In the genomic region with DNA sequence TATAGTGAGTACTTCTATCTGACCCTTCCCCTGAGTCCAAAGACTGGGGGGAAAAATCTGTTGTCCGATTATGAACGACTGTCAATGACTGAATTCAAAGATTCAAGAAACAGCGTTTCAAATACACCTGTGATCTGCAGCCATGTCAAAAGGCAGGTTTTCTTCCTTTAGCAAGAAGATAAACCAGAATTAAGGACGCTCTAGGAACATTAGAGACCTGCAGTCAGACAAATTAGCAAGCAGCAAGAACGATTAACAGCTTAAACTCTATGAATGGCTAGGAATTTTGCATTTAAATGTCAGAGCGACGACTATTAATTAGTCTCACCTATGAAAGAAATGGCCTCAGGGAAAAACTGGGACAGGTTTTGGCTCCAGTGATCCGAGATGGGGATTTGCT, we compare ENCODE assay signal across 8 cellular contexts. TPM values are rescaled to one million over a fixed set of nuclear protein-coding genes. Genes with fewer than 3 reads are reported as not detected.
A peak's percentile ranks its signal among the peaks of the same experiment; 100 is the strongest.
DNase-seq lines count a peak whose midpoint lies in the region; ATAC-seq, FAIRE-seq and TF ChIP-seq lines count a peak whose summit lies in the region.

No MANE protein-coding gene starts in this region.

- CTCF ChIA-PET in HepG2 (lab: Yijun Ruan, JAX; ENCODE audit: low intra/inter-chr PET ratio, low total read pairs) = no interaction called here

- peaks cover 51% of the 10 kb centered on the region for H4K20me1 ChIP-seq in HepG2 (ENCODE audit: insufficient read depth, low read length)

- H3K9me3 Mint-ChIP-seq in activated CD4-positive, alpha-beta T cell treated with anti-CD3 and anti-CD28 coated beads, Interleukin-2, amount 10 ng/mL, durations not matched to agents 24 days and 14 days = no peaks in the 10 kb centered on the region

- intact Hi-C loops in activated CD4-positive, alpha-beta T cell treated with anti-CD3 and anti-CD28 coated beads, Interleukin-2, amount 10 ng/mL, durations not matched to agents 24 days and 14 days (cut with micrococcal nuclease) = loop anchor here (5.0 kb wide), 1 partner anchor 512 kb away; no protein-coding TSS in a partner anchor
- intact Hi-C loops in ascending aorta (cut with DNase I) = loop anchor here (5.0 to 10.0 kb wide), 4 partner anchors 123 to 1205 kb away; a partner anchor contains a TSS
- intact Hi-C loops in HepG2 (cut with micrococcal nuclease; ENCODE audit: unreplicated experiment) = loop anchor here (10.0 kb wide), 2 partner anchors 295 to 355 kb away; a partner anchor contains a TSS

- no peak for TF ChIP-seq RAD21 in HepG2 (CRISPR knock-in tag; IDR thresholded peaks at IDR 0.05)

- H3K27ac ChIP-seq in ascending aorta (peak overlapping the region; percentile 100), HepG2 (ENCODE audit: extremely low read length, insufficient read depth, low read length) (peak overlapping the region; percentile 99), temporal lobe (ENCODE audit: low read depth, low read length) (peak overlapping the region; percentile 79)

- H3K4me1 ChIP-seq in ascending aorta = peaks cover 9 to 25% of the 10 kb centered on the region in 2 donors
- peaks cover 48% of the 10 kb centered on the region for H3K4me1 ChIP-seq in HepG2 (ENCODE audit: insufficient read depth, low read length)

- H3K36me3 ChIP-seq in ascending aorta = peaks cover 0 to 26% of the 10 kb centered on the region in 2 donors
- H3K36me3 ChIP-seq in HepG2 (replicated peaks in 1 of 2; ENCODE audit: control insufficient read depth in 1 of 2, insufficient read depth in 2 of 2, low read length in 2 of 2) = peaks cover 8 to 26% of the 10 kb centered on the region in 2 experiments

- POLR2A ChIA-PET in HepG2 (lab: Yijun Ruan, JAX) = interaction anchor here (1.6 to 10.6 kb wide), 2 partner anchors 29 kb away, joined by 6 to 430 read pairs; no protein-coding TSS in a partner anchor

- H3K79me2 ChIP-seq in HepG2 (ENCODE audit: insufficient read depth, low read length) = peaks cover 56% of the 10 kb centered on the region

- in situ Hi-C loops in HepG2 (cut with HindIII; ENCODE audit: extremely low pct_ligation_motif_present, low pct_unique_long_range_greater_than_20kb) = loop anchor here (5.0 kb wide), 2 partner anchors 42 to 177 kb away; a partner anchor contains a TSS

- H3K27me3 Mint-ChIP-seq in activated CD4-positive, alpha-beta T cell treated with anti-CD3 and anti-CD28 coated beads, Interleukin-2, amount 10 ng/mL, durations not matched to agents 24 days and 14 days = no peaks in the 10 kb centered on the region

- ATAC-seq in HepG2 = no peak

- peak overlapping the region; percentile 93 for H3K27ac Mint-ChIP-seq in activated CD4-positive, alpha-beta T cell treated with anti-CD3 and anti-CD28 coated beads, Interleukin-2, amount 10 ng/mL, durations not matched to agents 24 days and 14 days

- TF ChIP-seq POLR2A in HepG2 (IDR thresholded peaks at IDR 0.05; ENCODE audit: insufficient read depth in 1 of 2, low read depth in 2 of 2, low read length in 2 of 2) = no peak

- DNase-seq in activated CD4-positive, alpha-beta T cell treated with anti-CD3 and anti-CD28 coated beads, Interleukin-2, amount 10 ng/mL, durations not matched to agents 24 days and 14 days = no peak
- no peak for DNase-seq in activated CD4-positive, alpha-beta T cell treated with anti-CD3 and anti-CD28 coated beads, Interleukin-2, amount 50 U/mL, for 1 hour
- DNase-seq in ascending aorta (ENCODE audit: low spot score in 2 of 2) (no peak), HepG2 (ENCODE audit: low spot score) (no peak), GOT3 (lab: John Stamatoyannopoulos, UW) (no peak), RKO (ENCODE audit: low spot score) (no peak), GM19239 (ENCODE audit: insufficient read length, low spot score) (no peak)

- H3K36me3 Mint-ChIP-seq in activated CD4-positive, alpha-beta T cell treated with anti-CD3 and anti-CD28 coated beads, Interleukin-2, amount 10 ng/mL, durations not matched to agents 24 days and 14 days (ENCODE audit: low read depth) = peaks cover 50% of the 10 kb centered on the region

- no peak for TF ChIP-seq EP300 in HepG2 (IDR thresholded peaks at IDR 0.05; ENCODE audit: low read depth in 2 of 2, low read length in 2 of 2)
- no peak for TF ChIP-seq EP300 in HepG2 (CRISPR knock-in tag; IDR thresholded peaks at IDR 0.05; ENCODE audit: borderline replicate concordance)

- peak overlapping the region; percentile 94 for H3K4me2 ChIP-seq in HepG2 (ENCODE audit: low read depth, low read length)

- no peaks in the 10 kb centered on the region for H3K27me3 ChIP-seq in ascending aorta
- peaks cover 0 to 9% of the 10 kb centered on the region in 2 experiments; a peak in 1 of 5 replicates for H3K27me3 ChIP-seq in HepG2 (ENCODE audit: control insufficient read depth in 1 of 2, insufficient read depth in 2 of 2, low read length in 2 of 2)

- H3K4me1 Mint-ChIP-seq in activated CD4-positive, alpha-beta T cell treated with anti-CD3 and anti-CD28 coated beads, Interleukin-2, amount 10 ng/mL, durations not matched to agents 24 days and 14 days = peaks cover 56% of the 10 kb centered on the region

- TF ChIP-seq CTCF in ascending aorta (IDR thresholded peaks at IDR 0.05) = no peak
- TF ChIP-seq CTCF in HepG2 (CRISPR knock-in tag; IDR thresholded peaks at IDR 0.05) = no peak

- H3K9me3 ChIP-seq in ascending aorta = no peaks in the 10 kb centered on the region
- no peaks in the 10 kb centered on the region for H3K9me3 ChIP-seq in HepG2 (ENCODE audit: low read length)

- BruUV-seq in HepG2 (replicated peaks; lab: Mats Ljungman, UMichigan) = no TSS peak

- H3K4me3 Mint-ChIP-seq in activated CD4-positive, alpha-beta T cell treated with anti-CD3 and anti-CD28 coated beads, Interleukin-2, amount 10 ng/mL, durations not matched to agents 24 days and 14 days = peak overlapping the region; percentile 98

- 2% methylated on average over 8 of the region's 8 CpGs for WGBS in HepG2 (ENCODE audit: low lambda C conversion rate)

- H2AFZ ChIP-seq in HepG2 (ENCODE audit: low read length) = no peak overlapping the region

- H3K4me3 ChIP-seq in ascending aorta = peak overlapping the region; percentile 84 to 98
- H3K4me3 ChIP-seq in HepG2 (replicated peaks in 1 of 3; ENCODE audit: insufficient read depth in 1 of 3, low read depth in 2 of 3, low read length in 3 of 3) = peak overlapping the region; percentile 98 to 99 (median 98)

- H3K9ac ChIP-seq in HepG2 (ENCODE audit: insufficient read depth, low read depth, low read length) = peak overlapping the region; percentile 99

- no peak for FAIRE-seq in HepG2 (lab: Jason Lieb, UNC)
- FAIRE-seq in GM19239 (lab: Jason Lieb, UNC) = no peak

TF ChIP-seq in HepG2, 621 proteins besides CTCF, POLR2A, EP300 and RAD21 (continues in another document):
- TF ChIP-seq ZKSCAN5 (CRISPR knock-in tag; IDR thresholded peaks at IDR 0.05) = no peak
- no peak for TF ChIP-seq ZNF251 (CRISPR knock-in tag; IDR thresholded peaks at IDR 0.05)
- TF ChIP-seq TARDBP (CRISPR knock-in tag; IDR thresholded peaks at IDR 0.05) = no peak
- TF ChIP-seq ZNF460 (CRISPR knock-in tag; IDR thresholded peaks at IDR 0.05; ENCODE audit: borderline replicate concordance) = no peak
- TF ChIP-seq, protein P1, sequence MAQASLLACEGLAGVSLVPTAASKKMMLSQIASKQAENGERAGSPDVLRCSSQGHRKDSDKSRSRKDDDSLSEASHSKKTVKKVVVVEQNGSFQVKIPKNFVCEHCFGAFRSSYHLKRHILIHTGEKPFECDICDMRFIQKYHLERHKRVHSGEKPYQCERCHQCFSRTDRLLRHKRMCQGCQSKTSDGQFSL (CRISPR knock-in tag; IDR thresholded peaks at IDR 0.05) = no peak
- TF ChIP-seq, protein P2, sequence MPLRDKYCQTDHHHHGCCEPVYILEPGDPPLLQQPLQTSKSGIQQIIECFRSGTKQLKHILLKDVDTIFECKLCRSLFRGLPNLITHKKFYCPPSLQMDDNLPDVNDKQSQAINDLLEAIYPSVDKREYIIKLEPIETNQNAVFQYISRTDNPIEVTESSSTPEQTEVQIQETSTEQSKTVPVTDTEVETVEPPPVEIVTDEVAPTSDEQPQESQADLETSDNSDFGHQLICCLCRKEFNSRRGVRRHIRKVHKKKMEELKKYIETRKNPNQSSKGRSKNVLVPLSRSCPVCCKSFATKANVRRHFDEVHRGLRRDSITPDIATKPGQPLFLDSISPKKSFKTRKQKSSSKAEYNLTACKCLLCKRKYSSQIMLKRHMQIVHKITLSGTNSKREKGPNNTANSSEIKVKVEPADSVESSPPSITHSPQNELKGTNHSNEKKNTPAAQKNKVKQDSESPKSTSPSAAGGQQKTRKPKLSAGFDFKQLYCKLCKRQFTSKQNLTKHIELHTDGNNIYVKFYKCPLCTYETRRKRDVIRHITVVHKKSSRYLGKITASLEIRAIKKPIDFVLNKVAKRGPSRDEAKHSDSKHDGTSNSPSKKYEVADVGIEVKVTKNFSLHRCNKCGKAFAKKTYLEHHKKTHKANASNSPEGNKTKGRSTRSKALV (CRISPR knock-in tag; IDR thresholded peaks at IDR 0.05) = no peak
- TF ChIP-seq MLLT10 (CRISPR knock-in tag; IDR thresholded peaks at IDR 0.05) = 0 out of 2 replicates have a peak, but pooled peaks have one; percentile 9

RNA-seq across cellular contexts. Expression of a gene that starts 2.0 kb away (rescaled TPM):
- 95.5 and 96.7 TPM in 2 replicates for total RNA-seq in activated CD4-positive, alpha-beta T cell treated with anti-CD3 and anti-CD28 coated beads, Interleukin-2, amount 10 ng/mL, durations not matched to agents 24 days and 14 days
- 370 TPM for total RNA-seq in ascending aorta
- 37.0 and 40.9 TPM in 2 replicates for total RNA-seq in HepG2 (2016; rRNA removed; fragmentation: Illumina TruSeq; extraction: Trizol)
- total RNA-seq in HepG2 (2016; cell fraction: cytosol; rRNA removed; fragmentation: Illumina TruSeq; extraction: Trizol; ENCODE audit: low read depth) = 4.4 and 4.7 TPM in 2 replicates
- total RNA-seq in HepG2 (2016; cell fraction: insoluble cytoplasmic fraction; rRNA removed; fragmentation: Illumina TruSeq; extraction: Trizol) = 36.2 and 41.6 TPM in 2 replicates
- 13.7 and 14.2 TPM in 2 replicates for total RNA-seq in HepG2 (2016; cell fraction: membrane; rRNA removed; fragmentation: Illumina TruSeq; extraction: Trizol)
- total RNA-seq in HepG2 (2016; cell fraction: nucleus; rRNA removed; fragmentation: Illumina TruSeq; extraction: Trizol) = 52.5 and 56.1 TPM in 2 replicates
- polyA plus RNA-seq in HepG2 (2011; rRNA removed) = 161 and 175 TPM in 2 replicates
- 140 and 159 TPM in 2 replicates for polyA plus RNA-seq in HepG2 (2011; cell fraction: cytosol; rRNA removed)
- 198 and 204 TPM in 2 replicates for polyA plus RNA-seq in HepG2 (2011; cell fraction: nucleus; rRNA removed)
- polyA plus RNA-seq in HepG2 (2012) = 101 and 134 TPM in 2 replicates
- polyA plus RNA-seq in HepG2 (2016; cell fraction: cytosol; fragmentation: Illumina TruSeq; extraction: Trizol; ENCODE audit: low read depth) = 1.2 and 1.4 TPM in 2 replicates
- polyA plus RNA-seq in HepG2 (2016; cell fraction: insoluble cytoplasmic fraction; fragmentation: Illumina TruSeq; extraction: Trizol; ENCODE audit: low read depth) = 31.8 and 35.1 TPM in 2 replicates
- polyA plus RNA-seq in HepG2 (2016; cell fraction: membrane; fragmentation: Illumina TruSeq; extraction: Trizol; ENCODE audit: low read depth) = 4.5 and 5.5 TPM in 2 replicates
- 62.5 and 77.8 TPM in 2 replicates for polyA plus RNA-seq in HepG2 (2016; cell fraction: nucleus; fragmentation: Illumina TruSeq; extraction: Trizol; ENCODE audit: insufficient read depth, low read depth)
- polyA minus RNA-seq in HepG2 (2011; rRNA and poly(A)+ RNA removed; ENCODE audit: low replicate concordance) = 3.5 and 736 TPM in 2 replicates
- 161 and 182 TPM in 2 replicates for polyA minus RNA-seq in HepG2 (2011; cell fraction: cytosol; rRNA and poly(A)+ RNA removed)
- polyA minus RNA-seq in HepG2 (2011; cell fraction: nucleus; rRNA and poly(A)+ RNA removed) = 194 and 220 TPM in 2 replicates
- total RNA-seq in temporal lobe = 23.4 TPM
